Comparison of ENCODE assay signal across 13 cellular contexts in genomic region chr7:16847381-16847860, GRCh38. TPM values are rescaled to one million over a fixed set of nuclear protein-coding genes. Genes with fewer than 3 reads are reported as not detected.
DNase-seq lines count a peak whose midpoint lies in the region; ATAC-seq and TF ChIP-seq lines count a peak whose summit lies in the region.
"Had no signal": no experiment of that assay in that cellular context is flagged by ENCODE, and none has a peak within 500 bp of the region (broad histone marks: within the 10 kb centered on the region; RNA-seq: fewer than 3 reads in every experiment).

No MANE protein-coding gene starts in this region.

- H3K4me1 ChIP-seq in prostate gland (replicated peaks) (no peaks in the 10 kb centered on the region), mesenchymal stem cell (ENCODE audit: control insufficient read depth, insufficient read depth, low read depth, low read length) (peaks cover 2% of the 10 kb centered on the region)
- H3K4me1 ChIP-seq: esophagus muscularis mucosa, uterus had no signal

- H3K9me3 ChIP-seq in prostate gland (no peaks in the 10 kb centered on the region), mesenchymal stem cell (ENCODE audit: control insufficient read depth, low read length) (no peaks in the 10 kb centered on the region)
- no peaks in the 10 kb centered on the region for H3K9me3 ChIP-seq in CD4-positive, alpha-beta T cell (ENCODE audit: control insufficient read depth, low read length)
- H3K9me3 ChIP-seq: esophagus muscularis mucosa, uterus had no signal

- CTCF ChIA-PET in HEK293T (lab: Yijun Ruan, JAX) = no interaction called here
- CTCF ChIA-PET in CD4-positive, alpha-beta T cell (lab: Charles Lee) = no interaction called here

- H2AK5ac ChIP-seq in mesenchymal stem cell (ENCODE audit: low read length, severe bottlenecking) = no peak overlapping the region

- DNase-seq in HEK293T (ENCODE audit: extremely low spot score) (peak; percentile 22), NCI-H460 (ENCODE audit: extremely low read depth, low read depth) (peak; percentile 49), epithelial cell of prostate (ENCODE audit: low read depth, low spot score) (peak; percentile 24), prostate gland (ENCODE audit: low spot score) (peak; percentile 76), mesenchymal stem cell (no peak), immature natural killer cell (no peak)
- no peak for DNase-seq in CD4-positive, alpha-beta T cell
- DNase-seq: activated B cell treated with CpG ODN at 0.5 μM for 24 hours; NCI-H446 treated with DMSO at 0.1 percent for 48 hours; stimulated activated CD4-positive, alpha-beta T cell treated with anti-CD3 and anti-CD28 coated beads, Interleukin-4, amount 100 ng/mL, for 1 hour; uterus had no signal

- H3K9ac ChIP-seq in mesenchymal stem cell (ENCODE audit: low read length) = no peak overlapping the region

- H3K9me3 Mint-ChIP-seq in CD4-positive, alpha-beta T cell = no peaks in the 10 kb centered on the region
- no peaks in the 10 kb centered on the region for H3K9me3 Mint-ChIP-seq in immature natural killer cell
- H3K9me3 Mint-ChIP-seq: activated B cell treated with CpG ODN at 0.5 μM for 24 hours had no signal

- H2BK12ac ChIP-seq in mesenchymal stem cell (ENCODE audit: low read length in 2 of 2) = no peak overlapping the region

- no peak overlapping the region for H3K23ac ChIP-seq in mesenchymal stem cell (ENCODE audit: low read length in 2 of 2)

- peaks cover 42% of the 10 kb centered on the region for H3K27me3 Mint-ChIP-seq in CD4-positive, alpha-beta T cell
- peaks cover 1 to 13% (median 2%) of the 10 kb centered on the region in 3 donors for H3K27me3 Mint-ChIP-seq in immature natural killer cell (ENCODE audit: low read depth in 3 of 3)
- H3K27me3 Mint-ChIP-seq: activated B cell treated with CpG ODN at 0.5 μM for 24 hours had no signal

- no peak overlapping the region for H2BK5ac ChIP-seq in mesenchymal stem cell (ENCODE audit: low read depth, low read length, poor library complexity, severe bottlenecking)

- H2AFZ ChIP-seq in mesenchymal stem cell (ENCODE audit: low read depth, low read length) = no peak overlapping the region

- H3K36me3 Mint-ChIP-seq in CD4-positive, alpha-beta T cell (ENCODE audit: low read depth) = no peaks in the 10 kb centered on the region
- H3K36me3 Mint-ChIP-seq in immature natural killer cell = no peaks in the 10 kb centered on the region

- TF ChIP-seq POLR2A in prostate gland (IDR thresholded peaks at IDR 0.05) = no peak

- 32% methylated on average over 6 of the region's 6 CpGs for WGBS in prostate gland
- WGBS in mesenchymal stem cell = 74% methylated on average over 6 of the region's 6 CpGs

- POLR2A ChIA-PET in HEK293T (lab: Yijun Ruan, JAX) = no interaction called here
- POLR2A ChIA-PET in CD4-positive, alpha-beta T cell (lab: Charles Lee) = no interaction called here

- no peak overlapping the region for H2BK120ac ChIP-seq in mesenchymal stem cell (ENCODE audit: low read depth, low read length)

- no peak overlapping the region for H2BK15ac ChIP-seq in mesenchymal stem cell (ENCODE audit: low read depth, poor library complexity, severe bottlenecking)

- H4K91ac ChIP-seq in mesenchymal stem cell (ENCODE audit: low read length) = no peak overlapping the region

- H4K8ac ChIP-seq in mesenchymal stem cell (ENCODE audit: low read length) = no peak overlapping the region

- H3K27me3 ChIP-seq in prostate gland (replicated peaks; ENCODE audit: insufficient read depth) (no peaks in the 10 kb centered on the region), mesenchymal stem cell (ENCODE audit: control insufficient read depth in 1 of 2, insufficient read depth in 1 of 2, low read length in 2 of 2) (peaks cover 0 to 3% of the 10 kb centered on the region in 2 experiments)
- no peaks in the 10 kb centered on the region for H3K27me3 ChIP-seq in CD4-positive, alpha-beta T cell (ENCODE audit: control insufficient read depth, insufficient read depth, low read length)
- H3K27me3 ChIP-seq: uterus had no signal

- no peak overlapping the region for H3K14ac ChIP-seq in mesenchymal stem cell (ENCODE audit: low read length in 2 of 2)

- H3K18ac ChIP-seq in mesenchymal stem cell (ENCODE audit: low read depth in 1 of 2, low read length in 2 of 2) = no peak overlapping the region

- no peak overlapping the region for H3K4me3 Mint-ChIP-seq in CD4-positive, alpha-beta T cell
- no peak overlapping the region for H3K4me3 Mint-ChIP-seq in immature natural killer cell
- H3K4me3 Mint-ChIP-seq: activated B cell treated with CpG ODN at 0.5 μM for 24 hours had no signal

- no peaks in the 10 kb centered on the region for H3K79me1 ChIP-seq in mesenchymal stem cell (replicated peaks; ENCODE audit: low read length, poor library complexity, severe bottlenecking)

- no peak overlapping the region for H3K4ac ChIP-seq in mesenchymal stem cell (ENCODE audit: low read depth in 1 of 2, low read length in 2 of 2)

- no peak overlapping the region for H3K27ac Mint-ChIP-seq in CD4-positive, alpha-beta T cell
- no peak overlapping the region for H3K27ac Mint-ChIP-seq in immature natural killer cell
- H3K27ac Mint-ChIP-seq: activated B cell treated with CpG ODN at 0.5 μM for 24 hours had no signal

- intact Hi-C loops in prostate gland (cut with DNase I) = no loop called here
- intact Hi-C loops in CD4-positive, alpha-beta T cell (cut with DNase I, micrococcal nuclease) = no loop called here

- no peak overlapping the region for H3K4me2 ChIP-seq in mesenchymal stem cell (ENCODE audit: low read length, poor library complexity, severe bottlenecking)

- ATAC-seq in HG02884 (IDR thresholded peaks at IDR 0.05; ENCODE audit: unreplicated experiment) = no peak
- ATAC-seq in CD4-positive, alpha-beta T cell (ENCODE audit: poor library complexity) = no peak

- H3K27ac ChIP-seq in epithelial cell of prostate (peak overlapping the region; percentile 22), prostate gland (no peak overlapping the region), mesenchymal stem cell (ENCODE audit: low read length, poor library complexity, severe bottlenecking) (no peak overlapping the region)
- no peak overlapping the region for H3K27ac ChIP-seq in CD4-positive, alpha-beta T cell (ENCODE audit: low read depth, low read length)
- H3K27ac ChIP-seq: esophagus muscularis mucosa, uterus had no signal

- no peak for TF ChIP-seq CTCF in prostate gland (IDR thresholded peaks at IDR 0.05)
- TF ChIP-seq CTCF in CD4-positive, alpha-beta T cell (IDR thresholded peaks at IDR 0.05) = no peak

- no peak overlapping the region for H3K4me3 ChIP-seq in prostate gland
- no peak overlapping the region for H3K4me3 ChIP-seq in mesenchymal stem cell (ENCODE audit: insufficient read depth in 1 of 2, low read depth in 1 of 2, low read length in 2 of 2)
- H3K4me3 ChIP-seq: esophagus muscularis mucosa, uterus had no signal

- H3K36me3 ChIP-seq in prostate gland (no peaks in the 10 kb centered on the region), mesenchymal stem cell (ENCODE audit: control insufficient read depth in 1 of 2, insufficient read depth in 2 of 2, low read depth in 1 of 2, low read length in 2 of 2) (no peaks in the 10 kb centered on the region)
- H3K36me3 ChIP-seq: esophagus muscularis mucosa, uterus had no signal

- H3K4me1 Mint-ChIP-seq in CD4-positive, alpha-beta T cell (ENCODE audit: low read depth) = peaks cover 5% of the 10 kb centered on the region
- peaks cover 0 to 1% of the 10 kb centered on the region in 2 donors for H3K4me1 Mint-ChIP-seq in immature natural killer cell

TF ChIP-seq in HEK293T, 16 proteins besides CTCF, POLR2A, EP300 and RAD21:
- no peak for TF ChIP-seq ZNF384 (IDR thresholded peaks at IDR 0.05)
- no peak for TF ChIP-seq SP1 (IDR thresholded peaks at IDR 0.05)
- TF ChIP-seq FOXA1 (IDR thresholded peaks at IDR 0.05) = no peak
- TF ChIP-seq L3MBTL2 (conservative IDR thresholded peaks at IDR 0.05) = no peak
- no peak for TF ChIP-seq SUZ12 (IDR thresholded peaks at IDR 0.05)
- TF ChIP-seq ARNT (IDR thresholded peaks at IDR 0.05) = no peak
- TF ChIP-seq PKNOX1 (IDR thresholded peaks at IDR 0.05) = no peak

RNA-seq across cellular contexts. Expression of gene AGR3, which starts 34.4 kb away (rescaled TPM):
- total RNA-seq in NCI-H460 (2014; rRNA removed; shearing (Covaris generic)) = not detected in 2 replicates
- not detected in 2 replicates for polyA plus RNA-seq in NCI-H460 (2014; cell fraction: nucleus; rRNA removed)
- 1 to 10 TPM in 1 of 2 donors, not detected in 1; 6.7 TPM for total RNA-seq in prostate gland
- total RNA-seq in CD4-positive, alpha-beta T cell = not detected
- not detected for polyA plus RNA-seq in mesenchymal stem cell (2013, experiment 1 of 2)
- not detected for polyA plus RNA-seq in mesenchymal stem cell (2013, experiment 2 of 2)
- polyA plus RNA-seq in immature natural killer cell = not detected
- total RNA-seq: activated B cell treated with CpG ODN at 0.5 μM for 24 hours had no signal

RNA-seq across cellular contexts. Expression of gene AGR2, which starts 42.6 kb away (rescaled TPM):
- 650 and 769 TPM in 2 replicates for total RNA-seq in NCI-H460 (2014; rRNA removed; shearing (Covaris generic))
- 348 and 493 TPM in 2 replicates for polyA plus RNA-seq in NCI-H460 (2014; cell fraction: nucleus; rRNA removed)
- total RNA-seq in prostate gland = 100 to 1,000 TPM in 1 of 2 donors, 10 to 100 TPM in 1; 74.6 to 290 TPM
- total RNA-seq in CD4-positive, alpha-beta T cell = not detected
- polyA plus RNA-seq in mesenchymal stem cell (2013, experiment 1 of 2) = not detected
- polyA plus RNA-seq in mesenchymal stem cell (2013, experiment 2 of 2) = not detected
- polyA plus RNA-seq in immature natural killer cell = not detected
- total RNA-seq: activated B cell treated with CpG ODN at 0.5 μM for 24 hours, esophagus muscularis mucosa had no signal

Comparison
In these comparisons a context has a peak if more than half of its experiments do, and no peak if none do; other contexts are left out.
1. DNase-seq: peak in HEK293T (single experiment), NCI-H460 (single experiment), epithelial cell of prostate (single experiment) and prostate gland (single experiment); none in CD4-positive, alpha-beta T cell (0 of 10), mesenchymal stem cell (single experiment) and immature natural killer cell (0 of 3).
2. RNA of gene AGR2, which starts 42.6 kb away (total RNA-seq): 650 to 769 TPM in NCI-H460 and 74.6 to 290 TPM in prostate gland; not detected in CD4-positive, alpha-beta T cell; every median in the first group is over 10 times any median in the second.